Comparison of ENCODE assay signal across 9 cellular contexts in genomic region chr6:28224131-28225055, GRCh38. TPM values are rescaled to one million over a fixed set of nuclear protein-coding genes. Genes with fewer than 3 reads are reported as not detected.
DNase-seq lines count a peak whose midpoint lies in the region; ATAC-seq and TF ChIP-seq lines count a peak whose summit lies in the region.
"Had no signal": no experiment of that assay in that cellular context is flagged by ENCODE, and none has a peak within 500 bp of the region (broad histone marks: within the 10 kb centered on the region; RNA-seq: fewer than 3 reads in every experiment).

No MANE protein-coding gene starts in this region.

- no peaks in the 10 kb centered on the region for H3K9me3 Mint-ChIP-seq in activated CD4-positive, alpha-beta memory T cell treated with anti-CD3 and anti-CD28 coated beads for 36 hours

- peak; percentile 38 for DNase-seq in SK-N-SH
- no peak for DNase-seq in activated CD4-positive, alpha-beta memory T cell treated with anti-CD3 and anti-CD28 coated beads for 36 hours
- DNase-seq in stomach, result no peak
- DNase-seq in HuH-7.5 (ENCODE audit: low spot score), result no peak
- DNase-seq in NCI-H1436 treated with DMSO at 0.1 percent for 48 hours (lab: John Stamatoyannopoulos, UW), result no peak

- WGBS in SK-N-SH (ENCODE audit: low lambda C conversion rate), result 60% methylated on average over 9 of the region's 9 CpGs
- 50 to 55% (median 52%) methylated on average over 9 of the region's 9 CpGs for WGBS in stomach, 5 donors

- no peaks in the 10 kb centered on the region for H3K9me2 ChIP-seq in SK-N-SH

- peak overlapping the region; percentile 78 to 92 for H3K4me3 ChIP-seq in SK-N-SH (ENCODE audit: low read depth in 2 of 2, low read length in 1 of 2)
- H3K4me3 ChIP-seq in iPS-18a (ENCODE audit: low read length), result peak overlapping the region; percentile 90
- peak overlapping the region; percentile 61 to 80 (median 77) for H3K4me3 ChIP-seq in stomach

- no peak for TF ChIP-seq RAD21 in SK-N-SH (IDR thresholded peaks at IDR 0.05; ENCODE audit: low read length)

- peak overlapping the region; percentile 80 for H3K4me3 Mint-ChIP-seq in activated CD4-positive, alpha-beta memory T cell treated with anti-CD3 and anti-CD28 coated beads for 36 hours

- CTCF ChIA-PET in SK-N-SH (lab: Yijun Ruan, JAX), result interaction anchor here (1.0 to 2.2 kb wide), 3 partner anchors 17 to 131 kb away, joined by 3 to 11 read pairs (median 4); no protein-coding TSS in a partner anchor
- CTCF ChIA-PET in activated CD4-positive, alpha-beta memory T cell treated with anti-CD3 and anti-CD28 coated beads for 36 hours (lab: Charles Lee), result no interaction called here

- H3K79me2 ChIP-seq in SK-N-SH (ENCODE audit: insufficient read depth), result peaks cover 41% of the 10 kb centered on the region

- H3K9ac ChIP-seq in SK-N-SH (peak overlapping the region; percentile 72), iPS-18a (ENCODE audit: low read length) (peak overlapping the region; percentile 71)

- H3K27ac Mint-ChIP-seq in activated CD4-positive, alpha-beta memory T cell treated with anti-CD3 and anti-CD28 coated beads for 36 hours, result no peak overlapping the region

- H3K27me3 ChIP-seq in SK-N-SH (ENCODE audit: insufficient read depth) (no peaks in the 10 kb centered on the region), iPS-18a (ENCODE audit: control insufficient read depth, insufficient read depth, low read length) (peaks cover 53% of the 10 kb centered on the region), stomach (peaks cover 0 to 32% (median 6%) of the 10 kb centered on the region in 3 donors)

- intact Hi-C loops in activated CD4-positive, alpha-beta memory T cell treated with anti-CD3 and anti-CD28 coated beads for 36 hours (cut with micrococcal nuclease), result no loop called here
- intact Hi-C loops in stomach (cut with DNase I; ENCODE audit: low total_unique reads), result loop anchor here (10.0 kb wide), 1 partner anchor 100 kb away; the partner anchor contains the start of gene ZSCAN16

- H2AFZ ChIP-seq in SK-N-SH (ENCODE audit: low read depth), result peak overlapping the region; percentile 97

- TF ChIP-seq CTCF in SK-N-SH (IDR thresholded peaks at IDR 0.05), result no peak
- TF ChIP-seq CTCF in stomach (IDR thresholded peaks at IDR 0.05), result no peak

- TF ChIP-seq POLR2A in stomach (IDR thresholded peaks at IDR 0.05), result no peak

- peaks cover 22 to 24% of the 10 kb centered on the region in 2 experiments for H3K36me3 ChIP-seq in SK-N-SH (replicated peaks in 1 of 2; ENCODE audit: control insufficient read depth in 1 of 2, insufficient read depth in 2 of 2, low read length in 1 of 2)
- peaks cover 25% of the 10 kb centered on the region for H3K36me3 ChIP-seq in iPS-18a (ENCODE audit: control insufficient read depth, low read depth, low read length)
- peaks cover 23 to 25% (median 24%) of the 10 kb centered on the region in 4 donors for H3K36me3 ChIP-seq in stomach

- H3K9me3 ChIP-seq in SK-N-SH, result no peaks in the 10 kb centered on the region
- H3K9me3 ChIP-seq in iPS-18a (ENCODE audit: control insufficient read depth, low read depth, low read length), result no peaks in the 10 kb centered on the region
- no peaks in the 10 kb centered on the region for H3K9me3 ChIP-seq in stomach

- H3K4me2 ChIP-seq in SK-N-SH, result peak overlapping the region; percentile 84

- no peaks in the 10 kb centered on the region for H4K20me1 ChIP-seq in SK-N-SH (ENCODE audit: insufficient read depth)

- no peak; the same call in 2 of the 3 replicates for ATAC-seq in SK-N-SH treated with all-trans-retinoic acid at 6 μM for 48 hours
- no peak for ATAC-seq in GM21737 (IDR thresholded peaks at IDR 0.05; ENCODE audit: unreplicated experiment)

- peaks cover 42% of the 10 kb centered on the region for H3K27me3 Mint-ChIP-seq in activated CD4-positive, alpha-beta memory T cell treated with anti-CD3 and anti-CD28 coated beads for 36 hours

- H3F3A ChIP-seq in SK-N-SH (replicated peaks; ENCODE audit: insufficient read depth), result no peaks in the 10 kb centered on the region

- H3K4me1 ChIP-seq in SK-N-SH (ENCODE audit: control insufficient read depth in 1 of 2, insufficient read depth in 2 of 2, low read depth in 1 of 2, low read length in 1 of 2) (peaks cover 0 to 9% of the 10 kb centered on the region in 2 experiments; a peak in 3 of 4 replicates), iPS-18a (ENCODE audit: control insufficient read depth, low read depth, low read length) (peaks cover 5% of the 10 kb centered on the region), stomach (peaks cover 0 to 28% (median 19%) of the 10 kb centered on the region in 4 donors)

- H3K36me3 Mint-ChIP-seq in activated CD4-positive, alpha-beta memory T cell treated with anti-CD3 and anti-CD28 coated beads for 36 hours, result no peaks in the 10 kb centered on the region

- H3K4me1 Mint-ChIP-seq in activated CD4-positive, alpha-beta memory T cell treated with anti-CD3 and anti-CD28 coated beads for 36 hours (ENCODE audit: low read depth), result peaks cover 6% of the 10 kb centered on the region

- POLR2A ChIA-PET in SK-N-SH (lab: Yijun Ruan, JAX), result interaction anchor here (1.4 kb wide), 1 partner anchor 28 kb away, joined by 4 read pairs; the partner anchor contains the start of gene ZKSCAN4
- POLR2A ChIA-PET in activated CD4-positive, alpha-beta memory T cell treated with anti-CD3 and anti-CD28 coated beads for 36 hours (lab: Charles Lee), result no interaction called here

- H3K27ac ChIP-seq in SK-N-SH (ENCODE audit: low read depth in 2 of 2, low read length in 1 of 2), result peak overlapping the region; percentile 62 to 84
- H3K27ac ChIP-seq in iPS-18a (ENCODE audit: low read length), result no peak overlapping the region
- peak overlapping the region in 4 of 5 donors; percentile 76 to 88 (median 84) for H3K27ac ChIP-seq in stomach

- TF ChIP-seq EP300 in SK-N-SH (IDR thresholded peaks at IDR 0.05; ENCODE audit: borderline replicate concordance in 1 of 2, low read depth in 1 of 2, low read length in 1 of 2), result no peak
- TF ChIP-seq EP300 in stomach (IDR thresholded peaks at IDR 0.05), result no peak

TF ChIP-seq in SK-N-SH, 30 proteins besides CTCF, POLR2A, EP300 and RAD21 (continues in another document):
- TF ChIP-seq GABPA (IDR thresholded peaks at IDR 0.05; ENCODE audit: low read depth) (no peak), RXRA (IDR thresholded peaks at IDR 0.05; ENCODE audit: borderline replicate concordance, low read depth) (no peak)
- TF ChIP-seq, protein P1, sequence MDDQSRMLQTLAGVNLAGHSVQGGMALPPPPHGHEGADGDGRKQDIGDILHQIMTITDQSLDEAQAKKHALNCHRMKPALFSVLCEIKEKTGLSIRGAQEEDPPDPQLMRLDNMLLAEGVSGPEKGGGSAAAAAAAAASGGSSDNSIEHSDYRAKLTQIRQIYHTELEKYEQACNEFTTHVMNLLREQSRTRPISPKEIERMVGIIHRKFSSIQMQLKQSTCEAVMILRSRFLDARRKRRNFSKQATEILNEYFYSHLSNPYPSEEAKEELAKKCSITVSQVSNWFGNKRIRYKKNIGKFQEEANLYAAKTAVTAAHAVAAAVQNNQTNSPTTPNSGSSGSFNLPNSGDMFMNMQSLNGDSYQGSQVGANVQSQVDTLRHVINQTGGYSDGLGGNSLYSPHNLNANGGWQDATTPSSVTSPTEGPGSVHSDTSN (IDR thresholded peaks at IDR 0.05), result no peak

TF ChIP-seq in SK-N-SH treated with all-trans-retinoic acid at 6 μM for 48 hours, 23 proteins besides CTCF, POLR2A, EP300 and RAD21 (continues in another document):
- TF ChIP-seq, protein P2, sequence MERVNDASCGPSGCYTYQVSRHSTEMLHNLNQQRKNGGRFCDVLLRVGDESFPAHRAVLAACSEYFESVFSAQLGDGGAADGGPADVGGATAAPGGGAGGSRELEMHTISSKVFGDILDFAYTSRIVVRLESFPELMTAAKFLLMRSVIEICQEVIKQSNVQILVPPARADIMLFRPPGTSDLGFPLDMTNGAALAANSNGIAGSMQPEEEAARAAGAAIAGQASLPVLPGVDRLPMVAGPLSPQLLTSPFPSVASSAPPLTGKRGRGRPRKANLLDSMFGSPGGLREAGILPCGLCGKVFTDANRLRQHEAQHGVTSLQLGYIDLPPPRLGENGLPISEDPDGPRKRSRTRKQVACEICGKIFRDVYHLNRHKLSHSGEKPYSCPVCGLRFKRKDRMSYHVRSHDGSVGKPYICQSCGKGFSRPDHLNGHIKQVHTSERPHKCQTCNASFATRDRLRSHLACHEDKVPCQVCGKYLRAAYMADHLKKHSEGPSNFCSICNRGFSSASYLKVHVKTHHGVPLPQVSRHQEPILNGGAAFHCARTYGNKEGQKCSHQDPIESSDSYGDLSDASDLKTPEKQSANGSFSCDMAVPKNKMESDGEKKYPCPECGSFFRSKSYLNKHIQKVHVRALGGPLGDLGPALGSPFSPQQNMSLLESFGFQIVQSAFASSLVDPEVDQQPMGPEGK (CRISPR knock-in tag; IDR thresholded peaks at IDR 0.05; ENCODE audit: borderline replicate concordance), result no peak

RNA-seq across cellular contexts. Expression of gene ZSCAN9, which starts 0.7 kb away (rescaled TPM):
- polyA plus RNA-seq in SK-N-SH (2012; rRNA removed) (13.7 and 23.2 TPM in 2 replicates), stomach (1 to 10 TPM; 5.7 to 7.9 (median 7.0) TPM)
- 13.4 and 14.3 TPM in 2 replicates for polyA plus RNA-seq in SK-N-SH (2012; cell fraction: cytosol; rRNA removed)
- polyA plus RNA-seq in SK-N-SH (2012; cell fraction: nucleus; rRNA removed), result 29.1 and 43.7 TPM in 2 replicates
- total RNA-seq in activated CD4-positive, alpha-beta memory T cell treated with anti-CD3 and anti-CD28 coated beads for 36 hours, result 1 to 10 TPM; 2.8 to 3.0 TPM
- total RNA-seq in stomach, result 10 to 100 TPM in 3 of 5 donors, 1 to 10 TPM in 2; 1.8 to 37.9 (median 15.1) TPM

RNA-seq across cellular contexts. Expression of gene ZKSCAN4, which starts 27.7 kb away (rescaled TPM):
- 2.9 and 3.5 TPM in 2 replicates for polyA plus RNA-seq in SK-N-SH (2012; rRNA removed)
- polyA plus RNA-seq in SK-N-SH (2012; cell fraction: cytosol; rRNA removed), result 2.5 and 3.3 TPM in 2 replicates
- polyA plus RNA-seq in SK-N-SH (2012; cell fraction: nucleus; rRNA removed), result 3.9 and 5.5 TPM in 2 replicates
- total RNA-seq in activated CD4-positive, alpha-beta memory T cell treated with anti-CD3 and anti-CD28 coated beads for 36 hours, result 1 to 10 TPM; 3.7 to 3.8 TPM
- total RNA-seq in stomach, result 1 to 10 TPM in 4 of 5 donors, under 1 TPM in 1; under 0.01 to 6.4 (median 2.0) TPM
- polyA plus RNA-seq in stomach, result 1 to 10 TPM; 1.8 to 3.8 (median 2.6) TPM

RNA-seq across cellular contexts. Expression of gene NKAPL, which starts 34.7 kb away (rescaled TPM):
- not detected in 2 replicates for polyA plus RNA-seq in SK-N-SH (2012; rRNA removed)
- not detected in 2 replicates for polyA plus RNA-seq in SK-N-SH (2012; cell fraction: cytosol; rRNA removed)
- polyA plus RNA-seq in SK-N-SH (2012; cell fraction: nucleus; rRNA removed), result not detected in 2 replicates
- not detected for total RNA-seq in activated CD4-positive, alpha-beta memory T cell treated with anti-CD3 and anti-CD28 coated beads for 36 hours
- total RNA-seq in stomach, result under 1 TPM in 2 of 5 donors, not detected in 3; 0.45 to 0.55 TPM
- polyA plus RNA-seq in stomach, result 1 to 10 TPM in 2 of 3 donors, under 1 TPM in 1; 0.87 to 4.4 (median 2.2) TPM
- total RNA-seq: Daoy had no signal

RNA-seq across cellular contexts. Expression of gene ZSCAN26, which starts 42.5 kb away (rescaled TPM):
- polyA plus RNA-seq in SK-N-SH (2012; rRNA removed), result 11.0 and 14.0 TPM in 2 replicates
- polyA plus RNA-seq in SK-N-SH (2012; cell fraction: cytosol; rRNA removed), result 9.2 and 9.6 TPM in 2 replicates
- polyA plus RNA-seq in SK-N-SH (2012; cell fraction: nucleus; rRNA removed), result 39.3 and 45.6 TPM in 2 replicates
- total RNA-seq in activated CD4-positive, alpha-beta memory T cell treated with anti-CD3 and anti-CD28 coated beads for 36 hours, result 1 to 10 TPM; 6.0 to 6.4 TPM
- total RNA-seq in stomach, result 10 to 100 TPM; 12.2 to 46.9 (median 28.5) TPM
- polyA plus RNA-seq in stomach, result 1 to 10 TPM; 7.0 to 8.2 (median 7.2) TPM

RNA-seq across cellular contexts. Expression of gene PGBD1, which starts 57.0 kb away (rescaled TPM):
- polyA plus RNA-seq in SK-N-SH (2012; rRNA removed) (2.5 and 2.7 TPM in 2 replicates), stomach (1 to 10 TPM in 2 of 3 donors, under 1 TPM in 1; 0.92 to 2.0 (median 1.4) TPM)
- 3.0 and 3.3 TPM in 2 replicates for polyA plus RNA-seq in SK-N-SH (2012; cell fraction: cytosol; rRNA removed)
- 4.2 and 4.9 TPM in 2 replicates for polyA plus RNA-seq in SK-N-SH (2012; cell fraction: nucleus; rRNA removed)
- 1 to 10 TPM; 1.6 to 1.9 TPM for total RNA-seq in activated CD4-positive, alpha-beta memory T cell treated with anti-CD3 and anti-CD28 coated beads for 36 hours
- 1 to 10 TPM in 3 of 5 donors, under 1 TPM in 2; 0.58 to 5.8 (median 5.1) TPM for total RNA-seq in stomach
